1 cellular context compared by ENCODE assay signal in genomic region chr6:3162565-3163247, GRCh38.
A peak's percentile ranks its signal among the peaks of the same experiment; 100 is the strongest.
TF ChIP-seq lines count a peak whose summit lies in the region.

No MANE protein-coding gene starts in this region.

TF ChIP-seq in HepG2, 621 proteins besides CTCF, POLR2A, EP300 and RAD21 (continued from another document and continues in another):
- no peak for TF ChIP-seq HNF1A (IDR thresholded peaks at IDR 0.05; ENCODE audit: low read depth)
- TF ChIP-seq HNF1A (CRISPR knock-in tag; IDR thresholded peaks at IDR 0.05; ENCODE audit: borderline replicate concordance): peak; percentile 67
- TF ChIP-seq KDM5B (CRISPR knock-in tag; IDR thresholded peaks at IDR 0.05; ENCODE audit: borderline replicate concordance): peak; percentile 98
- TF ChIP-seq ZIK1 (CRISPR knock-in tag; IDR thresholded peaks at IDR 0.05; ENCODE audit: borderline replicate concordance, low read depth): peak; percentile 69; the same call in 1 of the 2 replicates
- peak; percentile 96 for TF ChIP-seq ZGPAT (CRISPR knock-in tag; IDR thresholded peaks at IDR 0.05)
- peak; percentile 22; the same call in 1 of the 2 replicates for TF ChIP-seq ZXDC (CRISPR knock-in tag; IDR thresholded peaks at IDR 0.05)
- peak; percentile 76 for TF ChIP-seq POGZ (CRISPR knock-in tag; IDR thresholded peaks at IDR 0.05)
- no peak for TF ChIP-seq MLXIP (CRISPR knock-in tag; IDR thresholded peaks at IDR 0.05; ENCODE audit: borderline replicate concordance)
- TF ChIP-seq SKIL (CRISPR knock-in tag; IDR thresholded peaks at IDR 0.05; ENCODE audit: borderline replicate concordance): peak; percentile 53; the same call in 1 of the 2 replicates
- TF ChIP-seq HOXA5 (CRISPR knock-in tag; IDR thresholded peaks at IDR 0.05): peak; percentile 46; the same call in 1 of the 2 replicates
- TF ChIP-seq MTERF4 (CRISPR knock-in tag; IDR thresholded peaks at IDR 0.05): peak; percentile 93
- no peak for TF ChIP-seq ZNF232 (CRISPR knock-in tag; IDR thresholded peaks at IDR 0.05; ENCODE audit: borderline replicate concordance)
- TF ChIP-seq SNAPC4 (CRISPR knock-in tag; IDR thresholded peaks at IDR 0.05): peak; percentile 65; the same call in 1 of the 2 replicates
- peak; percentile 42; the same call in 1 of the 2 replicates for TF ChIP-seq FOXK1 (CRISPR knock-in tag; IDR thresholded peaks at IDR 0.05; ENCODE audit: borderline replicate concordance, low read depth)
- TF ChIP-seq ZNF614 (CRISPR knock-in tag; IDR thresholded peaks at IDR 0.05; ENCODE audit: borderline replicate concordance): peak; percentile 80; the same call in 1 of the 2 replicates
- peak; percentile 91 for TF ChIP-seq ZNF691 (CRISPR knock-in tag; IDR thresholded peaks at IDR 0.05; ENCODE audit: borderline replicate concordance, low read depth)
- 0 out of 2 replicates have a peak, but pooled peaks have one; percentile 36 for TF ChIP-seq RERE (CRISPR knock-in tag; IDR thresholded peaks at IDR 0.05; ENCODE audit: low read depth)
